23 cellular contexts compared by ENCODE assay signal in the genomic region with DNA sequence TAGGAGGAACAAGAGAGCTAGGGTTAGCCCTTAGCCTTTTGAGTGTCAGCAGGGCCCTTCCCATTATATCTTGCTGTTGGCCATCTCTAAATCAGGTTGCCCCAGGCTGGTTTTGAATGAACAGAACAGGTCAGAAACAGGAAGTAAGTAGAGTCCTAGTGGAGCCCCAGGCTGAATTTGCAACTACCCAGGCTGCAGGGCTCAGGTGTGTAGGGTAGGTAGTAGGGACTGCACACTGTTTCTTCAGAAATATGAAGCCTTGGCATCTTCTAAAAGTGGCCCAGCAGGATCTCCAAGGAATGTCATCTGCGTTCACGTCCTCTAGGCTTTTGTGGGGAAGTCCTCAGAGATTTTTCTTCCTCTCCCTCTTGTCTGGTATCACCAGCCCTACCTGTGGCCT.
"Had no signal": no experiment of that assay in that cellular context is flagged by ENCODE, and none has a peak within 500 bp of the region (broad histone marks: within the 10 kb centered on the region; RNA-seq: fewer than 3 reads in every experiment).

No MANE protein-coding gene starts in this region.

- H3K36me3 ChIP-seq: colonic mucosa, esophagus muscularis mucosa, esophagus squamous epithelium, gastrocnemius medialis, gastroesophageal sphincter, heart left ventricle, heart right ventricle had no signal

- H3K27ac ChIP-seq: colonic mucosa, coronary artery, dorsolateral prefrontal cortex, epithelial cell of prostate, esophagus muscularis mucosa, esophagus squamous epithelium, foreskin keratinocyte, gastrocnemius medialis, gastroesophageal sphincter, heart left ventricle, heart right ventricle had no signal

- H3K4me1 ChIP-seq: colonic mucosa, esophagus muscularis mucosa, esophagus squamous epithelium, gastrocnemius medialis, gastroesophageal sphincter, heart left ventricle, heart right ventricle had no signal

- DNase-seq: colonic mucosa; cortex of kidney; dermis blood vessel endothelial cell; dorsolateral prefrontal cortex; effector CD4-positive, alpha-beta T cell; effector CD8-positive, alpha-beta T cell; effector memory CD4-positive, alpha-beta T cell; effector memory CD8-positive, alpha-beta T cell; endodermal cell; erythroblast; esophagus squamous epithelium; foreskin fibroblast; foreskin keratinocyte; foreskin melanocyte; gastrocnemius medialis; glutamatergic neuron; head of caudate nucleus; heart left ventricle; heart right ventricle had no signal

- H3K27me3 ChIP-seq: colonic mucosa, esophagus muscularis mucosa, esophagus squamous epithelium, foreskin keratinocyte, gastrocnemius medialis, gastroesophageal sphincter had no signal

- H3K9me3 ChIP-seq: colonic mucosa, esophagus muscularis mucosa, esophagus squamous epithelium, gastrocnemius medialis, gastroesophageal sphincter, heart left ventricle, heart right ventricle had no signal

- H3K4me3 ChIP-seq: colonic mucosa, coronary artery, dorsolateral prefrontal cortex, esophagus muscularis mucosa, esophagus squamous epithelium, gastrocnemius medialis, gastroesophageal sphincter, heart left ventricle, heart right ventricle had no signal
